In genomic region chr6:30828027-30828962, GRCh38 we compare ENCODE assay signal across 8 cellular contexts. TPM values are rescaled to one million over a fixed set of nuclear protein-coding genes. Genes with fewer than 3 reads are reported as not detected.
A peak's percentile ranks its signal among the peaks of the same experiment; 100 is the strongest.
DNase-seq lines count a peak whose midpoint lies in the region; ATAC-seq and TF ChIP-seq lines count a peak whose summit lies in the region.

No MANE protein-coding gene starts in this region.

- peak overlapping the region; percentile 70 for H3K27ac ChIP-seq in CD4-positive, alpha-beta memory T cell (ENCODE audit: low read depth, low read length)
- H3K27ac ChIP-seq in Panc1 (ENCODE audit: low read length) (peak overlapping the region; percentile 85), esophagus squamous epithelium (peak overlapping the region; percentile 79 to 85 (median 84))

- peaks cover 56 to 93% (median 72%) of the 10 kb centered on the region in 4 donors for H3K4me1 Mint-ChIP-seq in CD4-positive, alpha-beta memory T cell

- H3K27me3 Mint-ChIP-seq in CD4-positive, alpha-beta memory T cell, result no peaks in the 10 kb centered on the region

- H3K9me3 Mint-ChIP-seq in CD4-positive, alpha-beta memory T cell, result no peaks in the 10 kb centered on the region

- peak overlapping the region; percentile 68 to 88 for H3K4me3 ChIP-seq in CD4-positive, alpha-beta memory T cell (ENCODE audit: low read length in 2 of 2)
- H3K4me3 ChIP-seq in Panc1 (ENCODE audit: low read depth in 2 of 2, low read length in 2 of 2) (peak overlapping the region in 1 of 2 experiments; percentile 29; a peak in 2 of 4 replicates), esophagus squamous epithelium (peak overlapping the region in 2 of 4 donors; percentile 23 to 39)

- peak; percentile 95 for ATAC-seq in Panc1
- ATAC-seq in GM19395 (IDR thresholded peaks at IDR 0.05; ENCODE audit: unreplicated experiment), result no peak

- peak; percentile 71 to 77 (median 73) for DNase-seq in CD4-positive, alpha-beta memory T cell
- DNase-seq in HUDEP-2 (lab: John Stamatoyannopoulos, UW; ENCODE audit: unreplicated experiment in 76 of 76) (peak in 71 of 76 experiments; percentile 15 to 89 (median 67)), Panc1 (ENCODE audit: low read depth, low spot score) (no peak), esophagus squamous epithelium (lab: John Stamatoyannopoulos, UW) (no peak), myocyte (ENCODE audit: low read depth) (peak; percentile 92)
- DNase-seq in activated T-cell treated with anti-CD3 and anti-CD28 coated beads, Interleukin-2, amount 50 U/mL, for 48 hours, result peak; percentile 90 to 91
- DNase-seq in stimulated activated CD8-positive, alpha-beta memory T cell treated with anti-CD3 and anti-CD28 coated beads, Interleukin-4, amount 100 ng/mL, for 4 hours (ENCODE audit: low read depth in 2 of 2, low spot score in 1 of 2), result peak; percentile 69 to 76

- intact Hi-C loops in CD4-positive, alpha-beta memory T cell (cut with micrococcal nuclease), result loop anchor here (1.0 kb wide), 4 partner anchors 49 to 259 kb away; partner anchors contain the start of genes IER3 and VARS2
- intact Hi-C loops in Panc1 (cut with micrococcal nuclease; ENCODE audit: unreplicated experiment) (loop anchor here (1.0 to 2.0 kb wide), 2 partner anchors 49 to 259 kb away; no protein-coding TSS in a partner anchor), esophagus squamous epithelium (cut with DNase I) (loop anchor here (5.0 to 10.0 kb wide), 2 partner anchors 49 to 257 kb away; no protein-coding TSS in a partner anchor)

- H3K4me1 ChIP-seq in CD4-positive, alpha-beta memory T cell (ENCODE audit: insufficient read depth, low read length), result peaks cover 78% of the 10 kb centered on the region
- H3K4me1 ChIP-seq in Panc1 (ENCODE audit: control insufficient read depth, insufficient read depth, low read length), result peaks cover 28% of the 10 kb centered on the region
- H3K4me1 ChIP-seq in esophagus squamous epithelium, result peaks cover 22 to 48% (median 25%) of the 10 kb centered on the region in 3 donors

- in situ Hi-C loops in Panc1 (cut with HindIII; ENCODE audit: low pct_unique_long_range_greater_than_20kb, low sequenced_read_pairs), result no loop called here

- peak overlapping the region; percentile 72 to 99 (median 95) for H3K27ac Mint-ChIP-seq in CD4-positive, alpha-beta memory T cell

- H3K9me3 ChIP-seq in CD4-positive, alpha-beta memory T cell (ENCODE audit: control insufficient read depth in 1 of 2, low read length in 2 of 2), result no peaks in the 10 kb centered on the region
- H3K9me3 ChIP-seq in Panc1 (ENCODE audit: control insufficient read depth, insufficient read depth, low read depth, low read length), result no peaks in the 10 kb centered on the region
- no peaks in the 10 kb centered on the region for H3K9me3 ChIP-seq in esophagus squamous epithelium

- peak overlapping the region; percentile 91 to 98 (median 94) for H3K4me3 Mint-ChIP-seq in CD4-positive, alpha-beta memory T cell

- 19 to 34% methylated on average over 7 to 12 of the region's 12 CpGs for WGBS in esophagus squamous epithelium, 2 donors

- POLR2A ChIA-PET in CD4-positive, alpha-beta memory T cell (lab: Charles Lee; ENCODE audit: partially characterized antibody), result interaction anchor here (0.9 to 4.7 kb wide), 5 partner anchors 17 to 259 kb away, joined by 4 to 35 read pairs (median 4); partner anchors contain the start of genes FLOT1, IER3 and VARS2
- POLR2A ChIA-PET in Panc1 (lab: Charles Lee), result no interaction called here

- H3K36me3 Mint-ChIP-seq in CD4-positive, alpha-beta memory T cell, result peaks cover 24 to 44% of the 10 kb centered on the region in 2 donors

- BruUV-seq in Panc1 (replicated peaks; lab: Mats Ljungman, UMichigan), result no TSS peak

- peak; percentile 95 for TF ChIP-seq CTCF in Panc1 (IDR thresholded peaks at IDR 0.05)
- peak; percentile 94 to 99 (median 98) for TF ChIP-seq CTCF in esophagus squamous epithelium (IDR thresholded peaks at IDR 0.05)

- peaks cover 4% of the 10 kb centered on the region for H3K36me3 ChIP-seq in CD4-positive, alpha-beta memory T cell (ENCODE audit: insufficient read depth, low read length)
- H3K36me3 ChIP-seq in Panc1 (ENCODE audit: control insufficient read depth, insufficient read depth, low read length) (no peaks in the 10 kb centered on the region), esophagus squamous epithelium (no peaks in the 10 kb centered on the region)

- no peak for TF ChIP-seq POLR2A in esophagus squamous epithelium (IDR thresholded peaks at IDR 0.05)

- no peaks in the 10 kb centered on the region for H3K27me3 ChIP-seq in CD4-positive, alpha-beta memory T cell (ENCODE audit: insufficient read depth, low read length)
- no peaks in the 10 kb centered on the region for H3K27me3 ChIP-seq in Panc1 (ENCODE audit: control insufficient read depth, insufficient read depth, low read length)
- no peaks in the 10 kb centered on the region for H3K27me3 ChIP-seq in esophagus squamous epithelium

- CTCF ChIA-PET in CD4-positive, alpha-beta memory T cell (lab: Charles Lee; ENCODE audit: partially characterized antibody), result interaction anchor here (0.6 to 11.0 kb wide), 38 partner anchors 8 to 299 kb away, joined by 3 to 262 read pairs (median 5); partner anchors contain the start of genes DDR1, IER3 and VARS2
- CTCF ChIA-PET in Panc1 (lab: Charles Lee), result interaction anchor here (0.5 to 1.4 kb wide), 5 partner anchors 13 to 260 kb away, joined by 3 to 6 read pairs (median 4); partner anchors contain the start of gene VARS2

RNA-seq across cellular contexts. Expression of gene DDR1, which starts 56.0 kb away (rescaled TPM):
- total RNA-seq in CD4-positive, alpha-beta memory T cell, result 10 to 100 TPM; 10.2 to 13.1 TPM
- 1 to 10 TPM; 1.4 to 3.1 TPM for polyA plus RNA-seq in CD4-positive, alpha-beta memory T cell
- total RNA-seq in Panc1 (2021; ENCODE audit: unreplicated experiment) (95.2 TPM), esophagus squamous epithelium (100 to 1,000 TPM; 131 to 261 (median 140) TPM), myocyte (88.6 and 89.0 TPM in 2 replicates)
- polyA plus RNA-seq in Panc1 (2012; ENCODE audit: insufficient read length), result 139 TPM
- 78.7 TPM for polyA plus RNA-seq in myocyte (2012)

Comparison
In these comparisons a context has a peak if more than half of its experiments do, and no peak if none do; other contexts are left out.
1. DNase-seq: peak in CD4-positive, alpha-beta memory T cell (5 of 5), HUDEP-2 (71 of 76), activated T-cell treated with anti-CD3 and anti-CD28 coated beads, Interleukin-2, amount 50 U/mL, for 48 hours (2 of 2), myocyte (single experiment) and stimulated activated CD8-positive, alpha-beta memory T cell treated with anti-CD3 and anti-CD28 coated beads, Interleukin-4, amount 100 ng/mL, for 4 hours (2 of 2); none in Panc1 (single experiment) and esophagus squamous epithelium (single experiment).
2. Peak in every context shown above with its lines, with median percentiles within 50 percentile points of each other: H3K27ac ChIP-seq.